ENCODE assay signal across 9 cellular contexts in the genomic region with DNA sequence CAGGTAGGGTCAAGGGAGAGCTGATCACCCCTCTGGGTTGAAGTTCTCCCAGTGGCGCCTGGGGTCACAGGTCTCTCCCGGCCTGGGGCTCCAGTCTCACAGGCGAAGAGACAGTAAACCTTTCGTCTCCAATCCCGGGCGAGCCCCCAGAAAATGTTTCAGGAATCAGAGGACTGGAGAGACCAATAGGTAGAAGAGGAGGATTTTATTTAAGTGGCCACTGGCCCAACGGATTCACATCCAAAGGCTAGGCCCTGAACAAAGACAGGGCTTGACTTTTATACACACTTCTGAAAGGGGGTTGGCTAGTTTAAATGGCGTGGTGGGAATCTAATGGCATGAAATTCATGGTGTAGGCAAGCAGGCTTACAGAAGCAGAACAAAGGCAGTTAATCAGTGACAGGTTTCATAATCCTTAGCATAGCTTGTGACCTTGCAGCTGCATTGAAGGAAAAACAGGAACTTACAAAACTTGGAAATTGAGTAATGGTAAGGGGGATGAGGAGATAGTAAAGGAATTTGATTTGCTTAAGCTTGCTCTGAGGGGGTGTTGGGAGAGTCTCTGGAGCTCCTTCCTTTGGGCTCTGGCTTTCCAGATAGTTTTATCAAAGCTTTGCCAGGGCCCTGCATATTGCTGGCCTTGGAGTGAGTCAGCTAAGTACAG.
A peak's percentile ranks its signal among the peaks of the same experiment; 100 is the strongest.
DNase-seq lines count a peak whose midpoint lies in the region; TF ChIP-seq lines count a peak whose summit lies in the region.
"Had no signal": no experiment of that assay in that cellular context is flagged by ENCODE, and none has a peak within 500 bp of the region (broad histone marks: within the 10 kb centered on the region; RNA-seq: fewer than 3 reads in every experiment).

No MANE protein-coding gene starts in this region.

- H3K9me3 ChIP-seq in HUES48 (ENCODE audit: control insufficient read depth, insufficient read depth, low read length), result peaks cover 33% of the 10 kb centered on the region

- DNase-seq in AML-193 (lab: John Stamatoyannopoulos, UW) (peak; percentile 66 to 72), amniotic epithelial cell (ENCODE audit: low read depth) (peak; percentile 96), kidney tubule cell (ENCODE audit: low spot score) (peak; percentile 96), GM13976 (ENCODE audit: low spot score) (no peak), NCI-H2107 (lab: John Stamatoyannopoulos, UW) (no peak)
- DNase-seq in activated T-cell treated with anti-CD3 and anti-CD28 coated beads, Interleukin-2, amount 50 U/mL, for 48 hours, result no peak
- no peak for DNase-seq in central memory CD4-positive, alpha-beta T cell
- DNase-seq: activated naive CD8-positive, alpha-beta T cell treated with anti-CD3 and anti-CD28 coated beads, Interleukin-2, amount 50 U/mL, for 24 hours had no signal

- no peaks in the 10 kb centered on the region for H3K27me3 ChIP-seq in HUES48 (ENCODE audit: control insufficient read depth, insufficient read depth, low read length)

- H3K27ac ChIP-seq in HUES48 (ENCODE audit: low read depth, low read length), result peak overlapping the region; percentile 4

- no peak overlapping the region for H3K4me3 ChIP-seq in HUES48 (ENCODE audit: low read depth, low read length)

- no peaks in the 10 kb centered on the region for H3K4me1 ChIP-seq in HUES48 (ENCODE audit: control insufficient read depth, insufficient read depth, low read length)

- in situ Hi-C loops in GM13976 (cut with MboI; ENCODE audit: low sequenced_read_pairs, unreplicated experiment), result no loop called here

- no peak overlapping the region for H3K9ac ChIP-seq in HUES48 (ENCODE audit: low read depth, low read length)

- peaks cover 100% of the 10 kb centered on the region for H3K36me3 ChIP-seq in HUES48 (ENCODE audit: control insufficient read depth, insufficient read depth, low read length)

- TF ChIP-seq CTCF in GM13976 (IDR thresholded peaks at IDR 0.05; ENCODE audit: borderline replicate concordance, control extremely low read depth, extremely low read depth, insufficient read depth, missing control alignments), result no peak

Comparison
In these comparisons a context has a peak if more than half of its experiments do, and no peak if none do; other contexts are left out.
1. DNase-seq: peak in AML-193 (2 of 2), amniotic epithelial cell (single experiment) and kidney tubule cell (single experiment); none in GM13976 (single experiment), activated T-cell treated with anti-CD3 and anti-CD28 coated beads, Interleukin-2, amount 50 U/mL, for 48 hours (0 of 2), NCI-H2107 (single experiment) and central memory CD4-positive, alpha-beta T cell (single experiment).